ENCODE assay signal across 9 cellular contexts in the genomic region with DNA sequence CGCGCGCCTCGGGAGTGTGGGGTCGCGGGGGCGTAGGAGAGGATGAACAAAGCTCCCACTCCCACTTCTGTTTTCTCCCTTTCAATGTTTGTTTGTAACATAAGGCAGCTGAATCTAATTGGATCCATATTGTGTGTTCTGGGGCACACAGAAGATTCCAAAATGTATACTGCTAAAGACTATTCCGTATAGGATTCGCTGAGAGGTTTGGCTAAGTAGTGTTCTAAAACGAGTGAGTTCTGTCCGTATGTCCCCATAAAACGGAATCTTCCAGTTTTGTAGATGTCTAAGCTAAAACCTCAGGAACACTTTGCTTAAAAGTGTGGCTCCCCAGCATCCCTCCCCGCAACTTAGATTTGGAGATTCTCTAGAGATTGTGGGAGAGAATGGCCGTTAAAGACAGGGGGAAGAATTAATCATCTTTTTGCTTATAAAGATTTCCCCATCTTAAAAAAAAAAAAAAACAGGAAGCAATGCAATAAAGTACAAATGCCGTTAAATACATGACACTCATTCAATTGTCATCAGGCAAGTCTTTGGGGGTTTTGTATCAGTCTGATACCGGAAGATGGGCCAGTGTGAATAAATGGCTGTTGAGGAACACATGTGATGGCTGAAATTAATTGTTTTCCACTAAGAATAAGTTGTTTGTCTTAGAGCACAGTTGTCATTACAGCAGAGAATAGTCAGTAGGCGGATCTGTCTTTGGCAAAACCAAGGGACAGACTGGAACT. TPM values are rescaled to one million over a fixed set of nuclear protein-coding genes. Genes with fewer than 3 reads are reported as not detected.
DNase-seq lines count a peak whose midpoint lies in the region; ATAC-seq and TF ChIP-seq lines count a peak whose summit lies in the region.
"Had no signal": no experiment of that assay in that cellular context is flagged by ENCODE, and none has a peak within 500 bp of the region (broad histone marks: within the 10 kb centered on the region; RNA-seq: fewer than 3 reads in every experiment).

No MANE protein-coding gene starts in this region.

- H2BK20ac ChIP-seq in H9 (ENCODE audit: low read depth, low read length, poor library complexity, severe bottlenecking), result no peak overlapping the region

- no peak overlapping the region for H2BK12ac ChIP-seq in H9 (ENCODE audit: insufficient read length, low read depth, low read length)

- no peaks in the 10 kb centered on the region for H3K36me3 ChIP-seq in A673 (ENCODE audit: insufficient read depth, low read length, poor library complexity, severe bottlenecking)

- H2BK15ac ChIP-seq in H9 (ENCODE audit: low read depth, low read length), result no peak overlapping the region

- H3T11ph ChIP-seq in H9 (ENCODE audit: low read length), result no peak overlapping the region

- H3K23ac ChIP-seq in H9 (ENCODE audit: insufficient read length, low read depth, low read length), result no peak overlapping the region

- no peak overlapping the region for H2BK120ac ChIP-seq in H9 (ENCODE audit: low read depth, low read length, poor library complexity, severe bottlenecking)

- H2AK5ac ChIP-seq in H9 (ENCODE audit: insufficient read length, low read length), result no peak overlapping the region

- no peak overlapping the region for H3K9ac ChIP-seq in H9 (ENCODE audit: extremely low read depth, insufficient read length, low read length)

- H3K36me3 Mint-ChIP-seq in H9 (ENCODE audit: insufficient read depth in 1 of 3, low read depth in 3 of 3), result no peaks in the 10 kb centered on the region
- peaks cover 73% of the 10 kb centered on the region for H3K36me3 Mint-ChIP-seq in dendritic cell treated with granulocyte-macrophage colony-stimulating factor and Interleukin-4, amounts not matched to agents 40 ng/mL and 50 ng/mL, for 4 days (ENCODE audit: low read depth)
- peaks cover 0 to 7% (median 0%) of the 10 kb centered on the region in 3 donors for H3K36me3 Mint-ChIP-seq in naive thymus-derived CD8-positive, alpha-beta T cell

- H3K79me2 ChIP-seq in H9 (ENCODE audit: insufficient read depth, low read length), result no peaks in the 10 kb centered on the region

- no peaks in the 10 kb centered on the region for H4K20me1 ChIP-seq in H9 (ENCODE audit: control insufficient read depth, insufficient read depth, insufficient read length)

- peak overlapping the region; percentile 82 to 94 for H3K4me3 Mint-ChIP-seq in H9
- H3K4me3 Mint-ChIP-seq in dendritic cell treated with granulocyte-macrophage colony-stimulating factor and Interleukin-4, amounts not matched to agents 40 ng/mL and 50 ng/mL, for 4 days, result peak overlapping the region; percentile 97
- peak overlapping the region; percentile 69 to 88 (median 84) for H3K4me3 Mint-ChIP-seq in naive thymus-derived CD8-positive, alpha-beta T cell

- H4K8ac ChIP-seq in H9 (replicated peaks; ENCODE audit: insufficient read length, low read depth, low read length), result no peak overlapping the region

- no peak overlapping the region for H3K4ac ChIP-seq in H9 (ENCODE audit: low read depth, low read length)

- intact Hi-C loops in A673 (cut with micrococcal nuclease; ENCODE audit: unreplicated experiment), result no loop called here
- intact Hi-C loops in dendritic cell treated with granulocyte-macrophage colony-stimulating factor and Interleukin-4, amounts not matched to agents 40 ng/mL and 50 ng/mL, for 4 days (cut with micrococcal nuclease), result loop anchor here (1.0 to 5.0 kb wide), 2 partner anchors 9 to 59 kb away; no protein-coding TSS in a partner anchor

- peak overlapping the region; percentile 46 for H3K4me2 ChIP-seq in H9 (ENCODE audit: insufficient read depth, insufficient read length, low read length)

- peaks cover 7% of the 10 kb centered on the region for H3K23me2 ChIP-seq in H9 (ENCODE audit: insufficient read length, low read depth, low read length, poor library complexity, severe bottlenecking)

- H3K18ac ChIP-seq in H9 (ENCODE audit: insufficient read length, low read depth, low read length), result no peak overlapping the region

- H4K91ac ChIP-seq in H9 (ENCODE audit: insufficient read length, low read depth, low read length), result no peak overlapping the region

- ATAC-seq in naive thymus-derived CD8-positive, alpha-beta T cell, result no peak

- TSS peak; percentile 43 for BruUV-seq in A673 (replicated peaks; lab: Mats Ljungman, UMichigan)

- H3K79me1 ChIP-seq in H9 (ENCODE audit: insufficient read depth, low read depth, low read length, poor library complexity, severe bottlenecking), result no peaks in the 10 kb centered on the region

- no peak overlapping the region for H4K5ac ChIP-seq in H9 (ENCODE audit: insufficient read length, low read depth, low read length)

- peaks cover 12% of the 10 kb centered on the region for H3K27me3 ChIP-seq in A673 (replicated peaks; ENCODE audit: insufficient read depth, low read depth, low read length, poor library complexity)
- H3K27me3 ChIP-seq in H9 (ENCODE audit: insufficient read depth, low read length), result peaks cover 37% of the 10 kb centered on the region; the same call in 1 of the 2 replicates

- DNase-seq in A673 (ENCODE audit: low spot score), result peak; percentile 22
- DNase-seq in H9, result no peak
- no peak for DNase-seq in naive thymus-derived CD8-positive, alpha-beta T cell
- DNase-seq in NCI-H1105 treated with DMSO at 0.1 percent for 48 hours (lab: John Stamatoyannopoulos, UW), result no peak
- no peak for DNase-seq in foreskin melanocyte
- DNase-seq in NCI-H748 treated with DMSO at 0.1 percent for 48 hours (lab: John Stamatoyannopoulos, UW), result no peak
- DNase-seq in SKM-1 treated with dmso at 0.1 percent for 144 hours (lab: John Stamatoyannopoulos, UW; ENCODE audit: unreplicated experiment), result no peak

- H3K4me3 ChIP-seq in A673 (ENCODE audit: low read depth, low read length, poor library complexity, severe bottlenecking), result peak overlapping the region; percentile 53

- no peak overlapping the region for H3K27ac Mint-ChIP-seq in H9
- H3K27ac Mint-ChIP-seq in dendritic cell treated with granulocyte-macrophage colony-stimulating factor and Interleukin-4, amounts not matched to agents 40 ng/mL and 50 ng/mL, for 4 days, result no peak overlapping the region
- H3K27ac Mint-ChIP-seq in naive thymus-derived CD8-positive, alpha-beta T cell, result peak overlapping the region in 1 of 10 donors; percentile 29

- no peak overlapping the region for H3K56ac ChIP-seq in H9 (ENCODE audit: insufficient read length, low read depth, low read length)

- CTCF ChIA-PET in A673 (lab: Charles Lee), result interaction anchor here (0.5 to 1.0 kb wide), 3 partner anchors 35 to 398 kb away, joined by 3 to 6 read pairs (median 3); no protein-coding TSS in a partner anchor

- H3K4me1 ChIP-seq in A673 (ENCODE audit: insufficient read depth, low read length, poor library complexity, severe bottlenecking), result no peaks in the 10 kb centered on the region
- H3K4me1 ChIP-seq in H9 (ENCODE audit: insufficient read depth, low read length), result no peaks in the 10 kb centered on the region

- peaks cover 14 to 16% of the 10 kb centered on the region in 2 experiments for H3K4me1 Mint-ChIP-seq in H9
- peaks cover 83% of the 10 kb centered on the region for H3K4me1 Mint-ChIP-seq in dendritic cell treated with granulocyte-macrophage colony-stimulating factor and Interleukin-4, amounts not matched to agents 40 ng/mL and 50 ng/mL, for 4 days (ENCODE audit: low read depth)
- peaks cover 9 to 27% (median 23%) of the 10 kb centered on the region in 4 donors for H3K4me1 Mint-ChIP-seq in naive thymus-derived CD8-positive, alpha-beta T cell

- no peaks in the 10 kb centered on the region for H3K9me3 ChIP-seq in A673 (ENCODE audit: low read depth, low read length, poor library complexity, severe bottlenecking)
- no peaks in the 10 kb centered on the region for H3K9me3 ChIP-seq in H9 (ENCODE audit: control insufficient read depth, low read depth, low read length)

- no peak for TF ChIP-seq CTCF in A673 (conservative IDR thresholded peaks at IDR 0.05; ENCODE audit: low read depth, low read length)
- TF ChIP-seq CTCF in H9 (conservative IDR thresholded peaks at IDR 0.05), result no peak

- H2BK5ac ChIP-seq in H9 (ENCODE audit: insufficient read length, low read length), result no peak overlapping the region

- no CpG with 5 or more reads among the region's 17 CpGs for WGBS in H9 (ENCODE audit: extremely low coverage, insufficient read length, low lambda C conversion rate)

- H3K27me3 Mint-ChIP-seq in H9 (ENCODE audit: low read depth), result peaks cover 70% of the 10 kb centered on the region
- H3K27me3 Mint-ChIP-seq in dendritic cell treated with granulocyte-macrophage colony-stimulating factor and Interleukin-4, amounts not matched to agents 40 ng/mL and 50 ng/mL, for 4 days, result no peaks in the 10 kb centered on the region
- peaks cover 30 to 54% (median 42%) of the 10 kb centered on the region in 5 donors for H3K27me3 Mint-ChIP-seq in naive thymus-derived CD8-positive, alpha-beta T cell

- POLR2A ChIA-PET in A673 (lab: Charles Lee; ENCODE audit: low non-redundant PET), result interaction anchor here (0.7 kb wide), 1 partner anchor 40 kb away, joined by 3 read pairs; no protein-coding TSS in a partner anchor
- POLR2A ChIA-PET in naive thymus-derived CD8-positive, alpha-beta T cell (lab: Charles Lee), result interaction anchor here (0.5 to 0.7 kb wide), 4 partner anchors 27 to 111 kb away, joined by 3 to 5 read pairs (median 3); no protein-coding TSS in a partner anchor

- H3K9me3 Mint-ChIP-seq in H9, result no peaks in the 10 kb centered on the region
- no peaks in the 10 kb centered on the region for H3K9me3 Mint-ChIP-seq in dendritic cell treated with granulocyte-macrophage colony-stimulating factor and Interleukin-4, amounts not matched to agents 40 ng/mL and 50 ng/mL, for 4 days
- peaks cover 0 to 2% (median 0%) of the 10 kb centered on the region in 9 donors for H3K9me3 Mint-ChIP-seq in naive thymus-derived CD8-positive, alpha-beta T cell

- H3K27ac ChIP-seq in A673 (ENCODE audit: low read depth, low read length, poor library complexity, severe bottlenecking), result no peak overlapping the region
- H3K27ac ChIP-seq in H9 (ENCODE audit: insufficient read length, low read depth, low read length), result no peak overlapping the region
- H3K27ac ChIP-seq: epithelial cell of prostate had no signal

- H2AFZ ChIP-seq in H9 (ENCODE audit: low read length), result no peak overlapping the region

- no peak overlapping the region for H3K14ac ChIP-seq in H9 (ENCODE audit: insufficient read depth, low read length)

RNA-seq across cellular contexts. Expression of gene EMILIN2, which starts 1.5 kb away (rescaled TPM):
- total RNA-seq in A673 (2021) (22.9 and 23.4 TPM in 2 replicates), H9 (2021) (20.0 and 21.3 TPM in 2 replicates)
- total RNA-seq in naive thymus-derived CD8-positive, alpha-beta T cell, result 1 to 10 TPM; 4.6 to 5.1 TPM
- 1 to 10 TPM; 1.1 to 2.5 (median 1.6) TPM for polyA plus RNA-seq in naive thymus-derived CD8-positive, alpha-beta T cell
